ENCODE assay signal across 11 cellular contexts in genomic region chr4:11623726-11624037, GRCh38.
A peak's percentile ranks its signal among the peaks of the same experiment; 100 is the strongest.
DNase-seq lines count a peak whose midpoint lies in the region; ATAC-seq and TF ChIP-seq lines count a peak whose summit lies in the region.
"Had no signal": no experiment of that assay in that cellular context is flagged by ENCODE, and none has a peak within 500 bp of the region (broad histone marks: within the 10 kb centered on the region; RNA-seq: fewer than 3 reads in every experiment).

No MANE protein-coding gene starts in this region.

- peaks cover 0 to 4% (median 2%) of the 10 kb centered on the region in 4 donors for H3K4me1 ChIP-seq in Peyer's patch
- peaks cover 0 to 38% (median 6%) of the 10 kb centered on the region in 9 donors for H3K4me1 ChIP-seq in heart right ventricle
- no peaks in the 10 kb centered on the region for H3K4me1 ChIP-seq in smooth muscle cell (ENCODE audit: low read depth)

- H3K4me3 ChIP-seq in Peyer's patch (no peak overlapping the region), heart right ventricle (no peak overlapping the region), smooth muscle cell (no peak overlapping the region)
- H3K4me3 ChIP-seq: thoracic aorta had no signal

- CTCF ChIA-PET in activated CD4-positive, alpha-beta T cell treated with anti-CD3 and anti-CD28 coated beads, Interleukin-2, amount 10 ng/mL, durations not matched to agents 7 days and 5 days (lab: Charles Lee), result no interaction called here

- peak in 4 of 6 experiments; percentile 26 to 83 (median 66) for TF ChIP-seq CTCF in Peyer's patch (IDR thresholded peaks at IDR 0.05)
- peak in 7 of 9 donors; percentile 46 to 70 (median 53) for TF ChIP-seq CTCF in heart right ventricle (IDR thresholded peaks at IDR 0.05)
- TF ChIP-seq CTCF in smooth muscle cell (IDR thresholded peaks at IDR 0.05; ENCODE audit: borderline replicate concordance, insufficient read depth, poor library complexity, severe bottlenecking), result peak; percentile 21

- H3K9ac ChIP-seq in smooth muscle cell (ENCODE audit: low read depth), result no peak overlapping the region

- no peaks in the 10 kb centered on the region for H3F3A ChIP-seq in smooth muscle cell (ENCODE audit: low read depth)

- H3K27ac ChIP-seq in Peyer's patch (no peak overlapping the region), heart right ventricle (peak overlapping the region in 3 of 10 donors; percentile 70 to 80 (median 74)), smooth muscle cell (ENCODE audit: low read depth) (no peak overlapping the region)
- H3K27ac ChIP-seq: thoracic aorta had no signal

- no peaks in the 10 kb centered on the region for H4K20me1 ChIP-seq in smooth muscle cell (ENCODE audit: low read depth)

- intact Hi-C loops in heart right ventricle (cut with DNase I), result loop anchor here in 7 of 10 donors (5.0 to 10.0 kb wide), 4 partner anchors 91 to 199 kb away; partner anchors contain the start of gene HS3ST1 (in 6 of the 7)

- H3K36me3 ChIP-seq in Peyer's patch (no peaks in the 10 kb centered on the region), heart right ventricle (no peaks in the 10 kb centered on the region), smooth muscle cell (ENCODE audit: low read depth) (no peaks in the 10 kb centered on the region)
- H3K36me3 ChIP-seq: thoracic aorta had no signal

- H3K27ac Mint-ChIP-seq in activated CD4-positive, alpha-beta T cell treated with anti-CD3 and anti-CD28 coated beads, Interleukin-2, amount 10 ng/mL, durations not matched to agents 7 days and 5 days, result no peak overlapping the region
- H3K27ac Mint-ChIP-seq: CD4-positive, alpha-beta memory T cell had no signal

- DNase-seq in activated CD4-positive, alpha-beta T cell treated with anti-CD3 and anti-CD28 coated beads, Interleukin-2, amount 10 ng/mL, durations not matched to agents 7 days and 5 days, result peak; percentile 11
- DNase-seq in activated CD4-positive, alpha-beta T cell treated with anti-CD3 and anti-CD28 coated beads for 48 hours, result no peak
- DNase-seq in Peyer's patch (peak; percentile 17 to 80 (median 50)), heart right ventricle (peak in 1 of 2 donors; percentile 34), smooth muscle cell (lab: John Stamatoyannopoulos, UW; ENCODE audit: unreplicated experiment) (no peak)
- DNase-seq: CD4-positive, alpha-beta memory T cell; NCI-H2029 had no signal

- no peaks in the 10 kb centered on the region for H3K79me2 ChIP-seq in smooth muscle cell (ENCODE audit: low read depth)

- WGBS in heart right ventricle, 2 donors, result 63 to 67% methylated on average over 1 of the region's 1 CpG
- 85% methylated on average over 1 of the region's 1 CpG for WGBS in smooth muscle cell (ENCODE audit: low lambda C conversion rate)

- no peak overlapping the region for H3K4me3 Mint-ChIP-seq in activated CD4-positive, alpha-beta T cell treated with anti-CD3 and anti-CD28 coated beads, Interleukin-2, amount 10 ng/mL, durations not matched to agents 7 days and 5 days
- H3K4me3 Mint-ChIP-seq: CD4-positive, alpha-beta memory T cell had no signal

- no peak overlapping the region for H2AFZ ChIP-seq in smooth muscle cell (ENCODE audit: low read depth)

- no peaks in the 10 kb centered on the region for H3K4me1 Mint-ChIP-seq in activated CD4-positive, alpha-beta T cell treated with anti-CD3 and anti-CD28 coated beads, Interleukin-2, amount 10 ng/mL, durations not matched to agents 7 days and 5 days
- H3K4me1 Mint-ChIP-seq: CD4-positive, alpha-beta memory T cell had no signal

- TF ChIP-seq POLR2A in Peyer's patch (IDR thresholded peaks at IDR 0.05), result no peak

- no peak overlapping the region for H3K4me2 ChIP-seq in smooth muscle cell

- no peaks in the 10 kb centered on the region for H3K27me3 ChIP-seq in Peyer's patch
- H3K27me3 ChIP-seq in heart right ventricle, result no peaks in the 10 kb centered on the region
- no peaks in the 10 kb centered on the region for H3K27me3 ChIP-seq in smooth muscle cell (ENCODE audit: low read depth)

- POLR2A ChIA-PET in activated CD4-positive, alpha-beta T cell treated with anti-CD3 and anti-CD28 coated beads, Interleukin-2, amount 10 ng/mL, durations not matched to agents 7 days and 5 days (lab: Charles Lee), result no interaction called here

- ATAC-seq in heart right ventricle (peak in 2 of 8 donors; percentile 40 to 48), GM21825 (IDR thresholded peaks at IDR 0.05; ENCODE audit: unreplicated experiment) (no peak), HG03442 (IDR thresholded peaks at IDR 0.05; ENCODE audit: unreplicated experiment) (no peak), HG02623 (IDR thresholded peaks at IDR 0.05; ENCODE audit: unreplicated experiment) (no peak)

- H3K36me3 Mint-ChIP-seq in activated CD4-positive, alpha-beta T cell treated with anti-CD3 and anti-CD28 coated beads, Interleukin-2, amount 10 ng/mL, durations not matched to agents 7 days and 5 days (ENCODE audit: low read depth), result no peaks in the 10 kb centered on the region
- H3K36me3 Mint-ChIP-seq: CD4-positive, alpha-beta memory T cell had no signal

- no peaks in the 10 kb centered on the region for H3K27me3 Mint-ChIP-seq in activated CD4-positive, alpha-beta T cell treated with anti-CD3 and anti-CD28 coated beads, Interleukin-2, amount 10 ng/mL, durations not matched to agents 7 days and 5 days

- no peaks in the 10 kb centered on the region for H3K9me3 Mint-ChIP-seq in activated CD4-positive, alpha-beta T cell treated with anti-CD3 and anti-CD28 coated beads, Interleukin-2, amount 10 ng/mL, durations not matched to agents 7 days and 5 days

- H3K9me3 ChIP-seq in Peyer's patch (no peaks in the 10 kb centered on the region), heart right ventricle (no peaks in the 10 kb centered on the region), smooth muscle cell (replicated peaks; ENCODE audit: low read depth) (no peaks in the 10 kb centered on the region)
- H3K9me3 ChIP-seq: thoracic aorta had no signal

Comparison
In these comparisons a context has a peak if more than half of its experiments do, and no peak if none do; other contexts are left out.
1. DNase-seq: peak in activated CD4-positive, alpha-beta T cell treated with anti-CD3 and anti-CD28 coated beads, Interleukin-2, amount 10 ng/mL, durations not matched to agents 7 days and 5 days (single experiment) and Peyer's patch (3 of 3); none in activated CD4-positive, alpha-beta T cell treated with anti-CD3 and anti-CD28 coated beads for 48 hours (single experiment) and smooth muscle cell (single experiment).
2. Peak in every context shown above with its lines, with median percentiles within 50 percentile points of each other: CTCF ChIP-seq.